ENCODE assay signal across 1 cellular context in the genomic region with DNA sequence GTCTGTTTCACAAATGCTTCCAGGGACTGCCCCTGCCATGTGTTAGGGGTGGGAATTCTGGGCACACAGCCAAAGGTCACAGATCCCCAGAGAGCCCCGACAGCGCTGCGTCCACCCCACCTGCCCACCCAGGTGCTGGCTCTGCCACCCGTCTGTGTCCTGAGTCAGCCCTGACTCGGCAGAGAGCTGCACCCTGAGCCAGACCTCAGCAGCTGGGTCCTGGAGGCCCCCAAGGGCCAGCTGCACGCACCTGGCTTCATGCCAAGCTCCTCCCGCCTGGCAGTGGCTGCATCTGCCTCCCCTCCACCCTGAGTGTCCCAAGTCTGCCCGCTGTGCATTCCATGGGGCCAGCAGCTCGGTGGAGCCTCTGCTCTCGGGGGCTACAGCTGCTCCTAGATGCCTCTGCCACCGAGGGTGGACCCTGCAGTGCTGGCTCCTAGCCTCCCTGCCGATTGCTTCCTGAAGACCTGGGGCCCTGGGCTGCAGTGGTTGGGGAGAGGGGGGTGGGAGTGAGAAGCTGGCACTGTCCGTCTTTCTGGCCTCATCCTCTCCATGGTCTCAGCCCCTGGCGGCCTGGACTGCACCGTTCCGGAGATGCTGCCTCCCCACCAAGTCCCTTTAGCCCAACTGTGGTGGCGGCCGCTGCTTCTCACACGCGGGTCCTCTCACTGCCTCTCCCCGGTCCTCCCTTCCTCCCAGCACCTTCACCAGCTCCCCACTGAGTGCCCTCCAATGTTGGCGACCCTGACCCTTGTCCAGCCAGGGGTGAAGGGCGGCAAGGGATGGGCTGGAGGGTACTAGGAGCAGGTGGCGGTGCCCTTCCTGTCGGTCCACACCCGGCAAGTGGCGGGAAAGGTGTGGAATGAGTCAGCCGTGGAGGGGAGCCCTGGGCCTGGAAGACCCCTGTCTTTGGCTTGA.
TF ChIP-seq lines count a peak whose summit lies in the region.

No MANE protein-coding gene starts in this region.

TF ChIP-seq in HepG2, 621 proteins besides CTCF, POLR2A, EP300 and RAD21 (continued from another document and continues in another):
- TF ChIP-seq KLF6 (CRISPR knock-in tag; IDR thresholded peaks at IDR 0.05) (no peak), PPARG (CRISPR knock-in tag; conservative IDR thresholded peaks at IDR 0.05) (peak; percentile 68; the same call in 1 of the 2 replicates), TGIF2 (CRISPR knock-in tag; IDR thresholded peaks at IDR 0.05) (no peak), ZNF24 (IDR thresholded peaks at IDR 0.05) (no peak), MEIS2 (CRISPR knock-in tag; IDR thresholded peaks at IDR 0.05) (no peak), TBP (CRISPR knock-in tag; IDR thresholded peaks at IDR 0.05) (no peak), ZEB1 (IDR thresholded peaks at IDR 0.05; ENCODE audit: insufficient replicate concordance, low read depth) (peak; percentile 94), ESRRA (CRISPR knock-in tag; IDR thresholded peaks at IDR 0.05; ENCODE audit: low read depth) (peak; percentile 69), RXRA (CRISPR knock-in tag; IDR thresholded peaks at IDR 0.05) (peak; percentile 81), TSC22D2 (CRISPR knock-in tag; IDR thresholded peaks at IDR 0.05; ENCODE audit: borderline replicate concordance) (no peak; the same call in 1 of the 2 replicates), KMT2A (CRISPR knock-in tag; IDR thresholded peaks at IDR 0.05) (no peak), HCFC1 (IDR thresholded peaks at IDR 0.05; ENCODE audit: low read depth, low read length) (no peak), ZNF160 (CRISPR knock-in tag; IDR thresholded peaks at IDR 0.05) (peak; percentile 24; the same call in 1 of the 2 replicates), PRPF4 (IDR thresholded peaks at IDR 0.05; ENCODE audit: low read depth, low read length, poor library complexity, severe bottlenecking) (no peak), ZFP41 (CRISPR knock-in tag; IDR thresholded peaks at IDR 0.05; ENCODE audit: borderline replicate concordance) (no peak)
- TF ChIP-seq, protein P1, sequence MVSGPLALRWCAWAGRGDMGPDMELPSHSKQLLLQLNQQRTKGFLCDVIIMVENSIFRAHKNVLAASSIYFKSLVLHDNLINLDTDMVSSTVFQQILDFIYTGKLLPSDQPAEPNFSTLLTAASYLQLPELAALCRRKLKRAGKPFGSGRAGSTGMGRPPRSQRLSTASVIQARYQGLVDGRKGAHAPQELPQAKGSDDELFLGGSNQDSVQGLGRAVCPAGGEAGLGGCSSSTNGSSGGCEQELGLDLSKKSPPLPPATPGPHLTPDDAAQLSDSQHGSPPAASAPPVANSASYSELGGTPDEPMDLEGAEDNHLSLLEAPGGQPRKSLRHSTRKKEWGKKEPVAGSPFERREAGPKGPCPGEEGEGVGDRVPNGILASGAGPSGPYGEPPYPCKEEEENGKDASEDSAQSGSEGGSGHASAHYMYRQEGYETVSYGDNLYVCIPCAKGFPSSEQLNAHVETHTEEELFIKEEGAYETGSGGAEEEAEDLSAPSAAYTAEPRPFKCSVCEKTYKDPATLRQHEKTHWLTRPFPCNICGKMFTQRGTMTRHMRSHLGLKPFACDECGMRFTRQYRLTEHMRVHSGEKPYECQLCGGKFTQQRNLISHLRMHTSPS (CRISPR knock-in tag; IDR thresholded peaks at IDR 0.05; ENCODE audit: low read depth), result peak; percentile 96
- TF ChIP-seq, protein P2, sequence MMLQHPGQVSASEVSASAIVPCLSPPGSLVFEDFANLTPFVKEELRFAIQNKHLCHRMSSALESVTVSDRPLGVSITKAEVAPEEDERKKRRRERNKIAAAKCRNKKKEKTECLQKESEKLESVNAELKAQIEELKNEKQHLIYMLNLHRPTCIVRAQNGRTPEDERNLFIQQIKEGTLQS (CRISPR knock-in tag; IDR thresholded peaks at IDR 0.05), result 0 out of 2 replicates have a peak, but pooled peaks have one; percentile 32
- TF ChIP-seq, protein P3, sequence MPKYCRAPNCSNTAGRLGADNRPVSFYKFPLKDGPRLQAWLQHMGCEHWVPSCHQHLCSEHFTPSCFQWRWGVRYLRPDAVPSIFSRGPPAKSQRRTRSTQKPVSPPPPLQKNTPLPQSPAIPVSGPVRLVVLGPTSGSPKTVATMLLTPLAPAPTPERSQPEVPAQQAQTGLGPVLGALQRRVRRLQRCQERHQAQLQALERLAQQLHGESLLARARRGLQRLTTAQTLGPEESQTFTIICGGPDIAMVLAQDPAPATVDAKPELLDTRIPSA (CRISPR knock-in tag; IDR thresholded peaks at IDR 0.05; ENCODE audit: borderline replicate concordance), result no peak
- TF ChIP-seq, protein P4, sequence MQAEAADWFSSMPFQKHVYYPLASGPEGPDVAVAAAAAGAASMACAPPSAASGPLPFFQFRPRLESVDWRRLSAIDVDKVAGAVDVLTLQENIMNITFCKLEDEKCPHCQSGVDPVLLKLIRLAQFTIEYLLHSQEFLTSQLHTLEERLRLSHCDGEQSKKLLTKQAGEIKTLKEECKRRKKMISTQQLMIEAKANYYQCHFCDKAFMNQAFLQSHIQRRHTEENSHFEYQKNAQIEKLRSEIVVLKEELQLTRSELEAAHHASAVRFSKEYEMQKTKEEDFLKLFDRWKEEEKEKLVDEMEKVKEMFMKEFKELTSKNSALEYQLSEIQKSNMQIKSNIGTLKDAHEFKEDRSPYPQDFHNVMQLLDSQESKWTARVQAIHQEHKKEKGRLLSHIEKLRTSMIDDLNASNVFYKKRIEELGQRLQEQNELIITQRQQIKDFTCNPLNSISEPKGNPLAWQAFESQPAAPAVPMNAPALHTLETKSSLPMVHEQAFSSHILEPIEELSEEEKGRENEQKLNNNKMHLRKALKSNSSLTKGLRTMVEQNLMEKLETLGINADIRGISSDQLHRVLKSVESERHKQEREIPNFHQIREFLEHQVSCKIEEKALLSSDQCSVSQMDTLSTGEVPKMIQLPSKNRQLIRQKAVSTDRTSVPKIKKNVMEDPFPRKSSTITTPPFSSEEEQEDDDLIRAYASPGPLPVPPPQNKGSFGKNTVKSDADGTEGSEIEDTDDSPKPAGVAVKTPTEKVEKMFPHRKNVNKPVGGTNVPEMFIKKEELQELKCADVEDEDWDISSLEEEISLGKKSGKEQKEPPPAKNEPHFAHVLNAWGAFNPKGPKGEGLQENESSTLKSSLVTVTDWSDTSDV (CRISPR knock-in tag; IDR thresholded peaks at IDR 0.05), result no peak
- TF ChIP-seq, protein P5, sequence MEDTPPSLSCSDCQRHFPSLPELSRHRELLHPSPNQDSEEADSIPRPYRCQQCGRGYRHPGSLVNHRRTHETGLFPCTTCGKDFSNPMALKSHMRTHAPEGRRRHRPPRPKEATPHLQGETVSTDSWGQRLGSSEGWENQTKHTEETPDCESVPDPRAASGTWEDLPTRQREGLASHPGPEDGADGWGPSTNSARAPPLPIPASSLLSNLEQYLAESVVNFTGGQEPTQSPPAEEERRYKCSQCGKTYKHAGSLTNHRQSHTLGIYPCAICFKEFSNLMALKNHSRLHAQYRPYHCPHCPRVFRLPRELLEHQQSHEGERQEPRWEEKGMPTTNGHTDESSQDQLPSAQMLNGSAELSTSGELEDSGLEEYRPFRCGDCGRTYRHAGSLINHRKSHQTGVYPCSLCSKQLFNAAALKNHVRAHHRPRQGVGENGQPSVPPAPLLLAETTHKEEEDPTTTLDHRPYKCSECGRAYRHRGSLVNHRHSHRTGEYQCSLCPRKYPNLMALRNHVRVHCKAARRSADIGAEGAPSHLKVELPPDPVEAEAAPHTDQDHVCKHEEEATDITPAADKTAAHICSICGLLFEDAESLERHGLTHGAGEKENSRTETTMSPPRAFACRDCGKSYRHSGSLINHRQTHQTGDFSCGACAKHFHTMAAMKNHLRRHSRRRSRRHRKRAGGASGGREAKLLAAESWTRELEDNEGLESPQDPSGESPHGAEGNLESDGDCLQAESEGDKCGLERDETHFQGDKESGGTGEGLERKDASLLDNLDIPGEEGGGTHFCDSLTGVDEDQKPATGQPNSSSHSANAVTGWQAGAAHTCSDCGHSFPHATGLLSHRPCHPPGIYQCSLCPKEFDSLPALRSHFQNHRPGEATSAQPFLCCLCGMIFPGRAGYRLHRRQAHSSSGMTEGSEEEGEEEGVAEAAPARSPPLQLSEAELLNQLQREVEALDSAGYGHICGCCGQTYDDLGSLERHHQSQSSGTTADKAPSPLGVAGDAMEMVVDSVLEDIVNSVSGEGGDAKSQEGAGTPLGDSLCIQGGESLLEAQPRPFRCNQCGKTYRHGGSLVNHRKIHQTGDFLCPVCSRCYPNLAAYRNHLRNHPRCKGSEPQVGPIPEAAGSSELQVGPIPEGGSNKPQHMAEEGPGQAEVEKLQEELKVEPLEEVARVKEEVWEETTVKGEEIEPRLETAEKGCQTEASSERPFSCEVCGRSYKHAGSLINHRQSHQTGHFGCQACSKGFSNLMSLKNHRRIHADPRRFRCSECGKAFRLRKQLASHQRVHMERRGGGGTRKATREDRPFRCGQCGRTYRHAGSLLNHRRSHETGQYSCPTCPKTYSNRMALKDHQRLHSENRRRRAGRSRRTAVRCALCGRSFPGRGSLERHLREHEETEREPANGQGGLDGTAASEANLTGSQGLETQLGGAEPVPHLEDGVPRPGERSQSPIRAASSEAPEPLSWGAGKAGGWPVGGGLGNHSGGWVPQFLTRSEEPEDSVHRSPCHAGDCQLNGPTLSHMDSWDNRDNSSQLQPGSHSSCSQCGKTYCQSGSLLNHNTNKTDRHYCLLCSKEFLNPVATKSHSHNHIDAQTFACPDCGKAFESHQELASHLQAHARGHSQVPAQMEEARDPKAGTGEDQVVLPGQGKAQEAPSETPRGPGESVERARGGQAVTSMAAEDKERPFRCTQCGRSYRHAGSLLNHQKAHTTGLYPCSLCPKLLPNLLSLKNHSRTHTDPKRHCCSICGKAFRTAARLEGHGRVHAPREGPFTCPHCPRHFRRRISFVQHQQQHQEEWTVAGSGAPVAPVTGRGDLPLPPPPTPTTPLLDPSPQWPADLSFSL (CRISPR knock-in tag; IDR thresholded peaks at IDR 0.05), result no peak
- TF ChIP-seq, protein P6, sequence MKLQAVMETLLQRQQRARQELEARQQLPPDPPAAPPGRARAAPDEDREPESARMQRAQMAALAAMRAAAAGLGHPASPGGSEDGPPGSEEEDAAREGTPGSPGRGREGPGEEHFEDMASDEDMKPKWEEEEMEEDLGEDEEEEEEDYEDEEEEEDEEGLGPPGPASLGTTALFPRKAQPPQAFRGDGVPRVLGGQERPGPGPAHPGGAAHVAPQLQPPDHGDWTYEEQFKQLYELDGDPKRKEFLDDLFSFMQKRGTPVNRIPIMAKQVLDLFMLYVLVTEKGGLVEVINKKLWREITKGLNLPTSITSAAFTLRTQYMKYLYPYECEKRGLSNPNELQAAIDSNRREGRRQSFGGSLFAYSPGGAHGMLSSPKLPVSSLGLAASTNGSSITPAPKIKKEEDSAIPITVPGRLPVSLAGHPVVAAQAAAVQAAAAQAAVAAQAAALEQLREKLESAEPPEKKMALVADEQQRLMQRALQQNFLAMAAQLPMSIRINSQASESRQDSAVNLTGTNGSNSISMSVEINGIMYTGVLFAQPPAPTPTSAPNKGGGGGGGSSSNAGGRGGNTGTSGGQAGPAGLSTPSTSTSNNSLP (IDR thresholded peaks at IDR 0.05; ENCODE audit: low read depth, low read length), result 0 out of 2 replicates have a peak, but pooled peaks have one; percentile 8
- TF ChIP-seq, protein P7, sequence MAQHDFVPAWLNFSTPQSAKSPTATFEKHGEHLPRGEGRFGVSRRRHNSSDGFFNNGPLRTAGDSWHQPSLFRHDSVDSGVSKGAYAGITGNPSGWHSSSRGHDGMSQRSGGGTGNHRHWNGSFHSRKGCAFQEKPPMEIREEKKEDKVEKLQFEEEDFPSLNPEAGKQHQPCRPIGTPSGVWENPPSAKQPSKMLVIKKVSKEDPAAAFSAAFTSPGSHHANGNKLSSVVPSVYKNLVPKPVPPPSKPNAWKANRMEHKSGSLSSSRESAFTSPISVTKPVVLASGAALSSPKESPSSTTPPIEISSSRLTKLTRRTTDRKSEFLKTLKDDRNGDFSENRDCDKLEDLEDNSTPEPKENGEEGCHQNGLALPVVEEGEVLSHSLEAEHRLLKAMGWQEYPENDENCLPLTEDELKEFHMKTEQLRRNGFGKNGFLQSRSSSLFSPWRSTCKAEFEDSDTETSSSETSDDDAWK (CRISPR knock-in tag; IDR thresholded peaks at IDR 0.05), result no peak
- TF ChIP-seq, protein P8, sequence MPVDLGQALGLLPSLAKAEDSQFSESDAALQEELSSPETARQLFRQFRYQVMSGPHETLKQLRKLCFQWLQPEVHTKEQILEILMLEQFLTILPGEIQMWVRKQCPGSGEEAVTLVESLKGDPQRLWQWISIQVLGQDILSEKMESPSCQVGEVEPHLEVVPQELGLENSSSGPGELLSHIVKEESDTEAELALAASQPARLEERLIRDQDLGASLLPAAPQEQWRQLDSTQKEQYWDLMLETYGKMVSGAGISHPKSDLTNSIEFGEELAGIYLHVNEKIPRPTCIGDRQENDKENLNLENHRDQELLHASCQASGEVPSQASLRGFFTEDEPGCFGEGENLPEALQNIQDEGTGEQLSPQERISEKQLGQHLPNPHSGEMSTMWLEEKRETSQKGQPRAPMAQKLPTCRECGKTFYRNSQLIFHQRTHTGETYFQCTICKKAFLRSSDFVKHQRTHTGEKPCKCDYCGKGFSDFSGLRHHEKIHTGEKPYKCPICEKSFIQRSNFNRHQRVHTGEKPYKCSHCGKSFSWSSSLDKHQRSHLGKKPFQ (CRISPR knock-in tag; IDR thresholded peaks at IDR 0.05; ENCODE audit: insufficient replicate concordance), result no peak
- TF ChIP-seq, protein P9, sequence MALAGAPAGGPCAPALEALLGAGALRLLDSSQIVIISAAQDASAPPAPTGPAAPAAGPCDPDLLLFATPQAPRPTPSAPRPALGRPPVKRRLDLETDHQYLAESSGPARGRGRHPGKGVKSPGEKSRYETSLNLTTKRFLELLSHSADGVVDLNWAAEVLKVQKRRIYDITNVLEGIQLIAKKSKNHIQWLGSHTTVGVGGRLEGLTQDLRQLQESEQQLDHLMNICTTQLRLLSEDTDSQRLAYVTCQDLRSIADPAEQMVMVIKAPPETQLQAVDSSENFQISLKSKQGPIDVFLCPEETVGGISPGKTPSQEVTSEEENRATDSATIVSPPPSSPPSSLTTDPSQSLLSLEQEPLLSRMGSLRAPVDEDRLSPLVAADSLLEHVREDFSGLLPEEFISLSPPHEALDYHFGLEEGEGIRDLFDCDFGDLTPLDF (CRISPR knock-in tag; IDR thresholded peaks at IDR 0.05), result no peak
- TF ChIP-seq, protein P10, sequence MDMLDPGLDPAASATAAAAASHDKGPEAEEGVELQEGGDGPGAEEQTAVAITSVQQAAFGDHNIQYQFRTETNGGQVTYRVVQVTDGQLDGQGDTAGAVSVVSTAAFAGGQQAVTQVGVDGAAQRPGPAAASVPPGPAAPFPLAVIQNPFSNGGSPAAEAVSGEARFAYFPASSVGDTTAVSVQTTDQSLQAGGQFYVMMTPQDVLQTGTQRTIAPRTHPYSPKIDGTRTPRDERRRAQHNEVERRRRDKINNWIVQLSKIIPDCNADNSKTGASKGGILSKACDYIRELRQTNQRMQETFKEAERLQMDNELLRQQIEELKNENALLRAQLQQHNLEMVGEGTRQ (IDR thresholded peaks at IDR 0.05; ENCODE audit: low read depth, low read length), result no peak
- TF ChIP-seq, protein P10 (CRISPR knock-in tag; IDR thresholded peaks at IDR 0.05; ENCODE audit: borderline replicate concordance), result no peak; the same call in 1 of the 2 replicates
- TF ChIP-seq, protein P11, sequence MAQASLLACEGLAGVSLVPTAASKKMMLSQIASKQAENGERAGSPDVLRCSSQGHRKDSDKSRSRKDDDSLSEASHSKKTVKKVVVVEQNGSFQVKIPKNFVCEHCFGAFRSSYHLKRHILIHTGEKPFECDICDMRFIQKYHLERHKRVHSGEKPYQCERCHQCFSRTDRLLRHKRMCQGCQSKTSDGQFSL (CRISPR knock-in tag; IDR thresholded peaks at IDR 0.05), result no peak
- TF ChIP-seq, protein P12, sequence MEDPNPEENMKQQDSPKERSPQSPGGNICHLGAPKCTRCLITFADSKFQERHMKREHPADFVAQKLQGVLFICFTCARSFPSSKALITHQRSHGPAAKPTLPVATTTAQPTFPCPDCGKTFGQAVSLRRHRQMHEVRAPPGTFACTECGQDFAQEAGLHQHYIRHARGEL (CRISPR knock-in tag; IDR thresholded peaks at IDR 0.05), result no peak; the same call in 1 of the 2 replicates
